Comparison of ENCODE assay signal across 19 cellular contexts in genomic region chr2:208783184-208783583, GRCh38.
DNase-seq lines count a peak whose midpoint lies in the region; ATAC-seq, FAIRE-seq and TF ChIP-seq lines count a peak whose summit lies in the region.
"Had no signal": no experiment of that assay in that cellular context is flagged by ENCODE, and none has a peak within 500 bp of the region (broad histone marks: within the 10 kb centered on the region; RNA-seq: fewer than 3 reads in every experiment).

No MANE protein-coding gene starts in this region.

- peak; percentile 27 for DNase-seq in NCI-H345 (lab: John Stamatoyannopoulos, UW)
- no peak for DNase-seq in NCI-H345 treated with DMSO at 0.1 percent for 48 hours (lab: John Stamatoyannopoulos, UW; ENCODE audit: unreplicated experiment)
- DNase-seq in NCI-H1092 treated with DMSO at 0.1 percent for 48 hours (lab: John Stamatoyannopoulos, UW), result peak; percentile 40
- no peak for DNase-seq in H1 (ENCODE audit: low read depth in 1 of 2, low spot score in 2 of 2)
- DNase-seq in type B pancreatic cell (ENCODE audit: extremely low spot score, unreplicated experiment), result no peak
- DNase-seq in activated gamma-delta T cell (lab: John Stamatoyannopoulos, UW), result no peak
- no peak for DNase-seq in chondrocyte (ENCODE audit: low spot score)
- DNase-seq: activated CD4-positive, CD25-positive, alpha-beta regulatory T cell; caudate nucleus; foreskin melanocyte; HFFc6; immature natural killer cell; NCI-H226; Peyer's patch; sigmoid colon; T-cell had no signal

- TF ChIP-seq CTCF in H1 (IDR thresholded peaks at IDR 0.05; ENCODE audit: control extremely low read depth in 1 of 3, insufficient read depth in 1 of 3, low read depth in 1 of 3, low read length in 3 of 3) (peak in 1 of 3 experiments; percentile 23; a peak in 1 of 4 replicates), type B pancreatic cell (conservative IDR thresholded peaks at IDR 0.05) (peak; percentile 29), chondrocyte (IDR thresholded peaks at IDR 0.05) (no peak)

- H3K9ac ChIP-seq in H1 (replicated peaks in 1 of 4; ENCODE audit: extremely low read depth in 1 of 4, low read depth in 3 of 4, low read length in 3 of 4), result no peak overlapping the region

- no peak for FAIRE-seq in H1 (lab: Jason Lieb, UNC)

- no peak overlapping the region for H3K4ac ChIP-seq in H1 (replicated peaks; ENCODE audit: insufficient read length, low read depth, low read length)

- CTCF ChIA-PET in H1 (lab: Charles Lee; ENCODE audit: partially characterized antibody), result interaction anchor here (0.8 kb wide), 1 partner anchor 346 kb away, joined by 4 read pairs; no protein-coding TSS in a partner anchor

- peak; percentile 43 to 51 for TF ChIP-seq RAD21 in H1 (IDR thresholded peaks at IDR 0.05 in 1 of 2, conservative IDR thresholded peaks at IDR 0.05 in 1 of 2; ENCODE audit: low read depth in 2 of 2, low read length in 2 of 2)

- no peak overlapping the region for H2BK120ac ChIP-seq in H1 (replicated peaks; ENCODE audit: low read depth, low read length)

- H3K4me1 Mint-ChIP-seq in type B pancreatic cell (ENCODE audit: unreplicated experiment) (no peaks in the 10 kb centered on the region), chondrocyte (ENCODE audit: low read depth) (no peaks in the 10 kb centered on the region)
- H3K4me1 Mint-ChIP-seq: immature natural killer cell; stimulated activated effector memory CD8-positive, alpha-beta T cell treated with anti-CD3 and anti-CD28 coated beads, Interleukin-12 subunit alpha, Interleukin-12 subunit beta, amount 100 ng/mL, for 72 hours; T-cell had no signal

- POLR2A ChIA-PET in H1 (lab: Charles Lee; ENCODE audit: partially characterized antibody), result no interaction called here

- H4K20me1 ChIP-seq in H1 (replicated peaks in 1 of 2; ENCODE audit: control insufficient read depth in 1 of 2, insufficient read depth in 2 of 2, low read length in 2 of 2), result no peaks in the 10 kb centered on the region

- H3K9me3 ChIP-seq in H1 (ENCODE audit: insufficient read depth in 2 of 2, low read depth in 1 of 2, low read length in 1 of 2), result peaks cover 5 to 9% of the 10 kb centered on the region in 2 experiments; a peak in 3 of 4 replicates
- H3K9me3 ChIP-seq: Peyer's patch, sigmoid colon had no signal

- H4K5ac ChIP-seq in H1 (ENCODE audit: insufficient read length, low read depth, low read length), result no peak overlapping the region

- no peak overlapping the region for H2AK5ac ChIP-seq in H1 (ENCODE audit: low read depth, low read length)

- H3K4me2 ChIP-seq in H1 (ENCODE audit: insufficient read depth in 1 of 2, low read depth in 2 of 2, low read length in 2 of 2), result no peak overlapping the region

- no peaks in the 10 kb centered on the region for H3K27me3 ChIP-seq in H1 (replicated peaks in 1 of 4; ENCODE audit: control insufficient read depth in 3 of 4, extremely low read depth in 1 of 4, insufficient read depth in 3 of 4, low read length in 3 of 4)
- H3K27me3 ChIP-seq: Peyer's patch, sigmoid colon had no signal

- no peak overlapping the region for H3K14ac ChIP-seq in H1 (ENCODE audit: insufficient read length)

- no peak overlapping the region for H2BK5ac ChIP-seq in H1 (ENCODE audit: low read depth, low read length)

- no peak overlapping the region for H3K27ac ChIP-seq in H1 (ENCODE audit: low read depth, low read length)
- H3K27ac ChIP-seq: Peyer's patch, sigmoid colon had no signal

- H3K4me3 Mint-ChIP-seq in type B pancreatic cell (no peak overlapping the region), chondrocyte (ENCODE audit: unreplicated experiment) (no peak overlapping the region)
- H3K4me3 Mint-ChIP-seq: activated naive CD8-positive, alpha-beta T cell; HFFc6; immature natural killer cell; stimulated activated effector memory CD8-positive, alpha-beta T cell treated with anti-CD3 and anti-CD28 coated beads, Interleukin-12 subunit alpha, Interleukin-12 subunit beta, amount 100 ng/mL, for 72 hours; T-cell had no signal

- no peaks in the 10 kb centered on the region for H3K4me1 ChIP-seq in H1 (replicated peaks in 1 of 4; ENCODE audit: control insufficient read depth in 3 of 4, insufficient read depth in 4 of 4, low read length in 3 of 4)
- H3K4me1 ChIP-seq: Peyer's patch, sigmoid colon had no signal

- no peak overlapping the region for H4K91ac ChIP-seq in H1 (replicated peaks; ENCODE audit: insufficient read length, low read length)

- H3K27me3 Mint-ChIP-seq in type B pancreatic cell (no peaks in the 10 kb centered on the region), chondrocyte (ENCODE audit: low read depth) (peaks cover 1% of the 10 kb centered on the region)
- H3K27me3 Mint-ChIP-seq: activated naive CD8-positive, alpha-beta T cell; T-cell had no signal

- H2BK12ac ChIP-seq in H1 (ENCODE audit: low read depth, low read length), result no peak overlapping the region

- H3K9me3 Mint-ChIP-seq in type B pancreatic cell (no peaks in the 10 kb centered on the region), chondrocyte (ENCODE audit: low read depth) (peaks cover 14% of the 10 kb centered on the region)

- H2BK15ac ChIP-seq in H1 (ENCODE audit: low read length), result no peak overlapping the region

- no peaks in the 10 kb centered on the region for H3K79me1 ChIP-seq in H1 (ENCODE audit: low read depth, low read length)

- no peak for ATAC-seq in GM21390 (IDR thresholded peaks at IDR 0.05; ENCODE audit: unreplicated experiment)
- ATAC-seq: stimulated activated effector memory CD8-positive, alpha-beta T cell treated with anti-CD3 and anti-CD28 coated beads, Interleukin-12 subunit alpha, Interleukin-12 subunit beta, amount 100 ng/mL, for 72 hours; T-cell had no signal

- H3K18ac ChIP-seq in H1 (ENCODE audit: extremely low read depth, low read length), result no peak overlapping the region

- no peak overlapping the region for H4K8ac ChIP-seq in H1 (ENCODE audit: extremely low read depth, insufficient read depth, low read length)

- H3K36me3 ChIP-seq in H1 (ENCODE audit: control insufficient read depth in 2 of 4, insufficient read depth in 4 of 4, low read length in 3 of 4), result no peaks in the 10 kb centered on the region; a peak in 1 of 8 replicates
- H3K36me3 ChIP-seq: Peyer's patch, sigmoid colon had no signal

- no peak overlapping the region for H2AFZ ChIP-seq in H1 (ENCODE audit: low read length)

- H3K23ac ChIP-seq in H1 (ENCODE audit: insufficient read length), result no peak overlapping the region

- no peaks in the 10 kb centered on the region for H3K79me2 ChIP-seq in H1 (ENCODE audit: control insufficient read depth in 1 of 2, insufficient read depth in 2 of 2, low read length in 2 of 2)

- H3K27ac Mint-ChIP-seq in type B pancreatic cell (no peak overlapping the region), chondrocyte (ENCODE audit: unreplicated experiment) (no peak overlapping the region)
- H3K27ac Mint-ChIP-seq: activated naive CD8-positive, alpha-beta T cell; HFFc6; immature natural killer cell; stimulated activated effector memory CD8-positive, alpha-beta T cell treated with anti-CD3 and anti-CD28 coated beads, Interleukin-12 subunit alpha, Interleukin-12 subunit beta, amount 100 ng/mL, for 72 hours; T-cell had no signal

- H3K23me2 ChIP-seq in H1 (ENCODE audit: low read depth, low read length), result no peaks in the 10 kb centered on the region

- no peak for TF ChIP-seq POLR2A in H1 (IDR thresholded peaks at IDR 0.05; ENCODE audit: control extremely low read depth in 1 of 2, low read depth in 2 of 2, low read length in 2 of 2)

- H3K36me3 Mint-ChIP-seq in type B pancreatic cell (no peaks in the 10 kb centered on the region), chondrocyte (ENCODE audit: low read depth) (peaks cover 1% of the 10 kb centered on the region)
- H3K36me3 Mint-ChIP-seq: activated naive CD8-positive, alpha-beta T cell; immature natural killer cell; stimulated activated effector memory CD8-positive, alpha-beta T cell treated with anti-CD3 and anti-CD28 coated beads, Interleukin-12 subunit alpha, Interleukin-12 subunit beta, amount 100 ng/mL, for 72 hours; T-cell had no signal

- H3K56ac ChIP-seq in H1 (replicated peaks; ENCODE audit: insufficient read length, low read depth, low read length), result no peak overlapping the region

- H3K4me3 ChIP-seq in H1 (ENCODE audit: extremely low read depth in 1 of 4, insufficient read depth in 2 of 4, low read depth in 3 of 4, low read length in 4 of 4), result no peak overlapping the region
- H3K4me3 ChIP-seq: Peyer's patch, sigmoid colon had no signal

- H2BK20ac ChIP-seq in H1 (ENCODE audit: low read length), result no peak overlapping the region

- no peak for TF ChIP-seq EP300 in H1 (IDR thresholded peaks at IDR 0.05; ENCODE audit: borderline replicate concordance in 1 of 2, low read depth in 2 of 2, low read length in 2 of 2)

TF ChIP-seq in H1, 55 proteins besides CTCF, POLR2A, EP300 and RAD21 (continues in another document):
- no peak for TF ChIP-seq JUN (IDR thresholded peaks at IDR 0.05; ENCODE audit: low read depth, low read length)
- TF ChIP-seq SP2 (IDR thresholded peaks at IDR 0.05; ENCODE audit: low read length), result no peak
- no peak for TF ChIP-seq TAF1 (IDR thresholded peaks at IDR 0.05; ENCODE audit: low read depth, low read length)
- no peak for TF ChIP-seq GABPA (IDR thresholded peaks at IDR 0.05; ENCODE audit: borderline replicate concordance, insufficient read depth, low read length)
- no peak for TF ChIP-seq JUND (IDR thresholded peaks at IDR 0.05; ENCODE audit: low read length)
- no peak for TF ChIP-seq SUZ12 (IDR thresholded peaks at IDR 0.05; ENCODE audit: low read length)
- TF ChIP-seq RNF2 (IDR thresholded peaks at IDR 0.05; ENCODE audit: borderline replicate concordance, low read depth, low read length, missing control alignments, poor library complexity, severe bottlenecking), result no peak
- TF ChIP-seq POLR2AphosphoS5 (IDR thresholded peaks at IDR 0.05; ENCODE audit: low read depth, low read length), result no peak
- no peak for TF ChIP-seq CREB1 (IDR thresholded peaks at IDR 0.05)
- TF ChIP-seq RBBP5 (IDR thresholded peaks at IDR 0.05; ENCODE audit: borderline replicate concordance, low read depth, low read length), result no peak
- no peak for TF ChIP-seq TEAD4 (IDR thresholded peaks at IDR 0.05; ENCODE audit: low read depth, low read length)
- no peak for TF ChIP-seq ATF2 (IDR thresholded peaks at IDR 0.05; ENCODE audit: low read length)
- TF ChIP-seq BCL11A (IDR thresholded peaks at IDR 0.05; ENCODE audit: low read depth in 2 of 2, low read length in 2 of 2), result no peak
- no peak for TF ChIP-seq POU5F1 (IDR thresholded peaks at IDR 0.05; ENCODE audit: low read depth, low read length)

Comparison
In these comparisons a context has a peak if more than half of its experiments do, and no peak if none do; other contexts are left out.
1. DNase-seq: peak in NCI-H345 (single experiment) and NCI-H1092 treated with DMSO at 0.1 percent for 48 hours (single experiment); none in NCI-H345 treated with DMSO at 0.1 percent for 48 hours (single experiment), H1 (0 of 2), type B pancreatic cell (single experiment), activated gamma-delta T cell (single experiment) and chondrocyte (single experiment).